ENCODE assay signal across 8 cellular contexts in genomic region chr19:29844891-29845575, GRCh38. TPM values are rescaled to one million over a fixed set of nuclear protein-coding genes. Genes with fewer than 3 reads are reported as not detected.
A peak's percentile ranks its signal among the peaks of the same experiment; 100 is the strongest.
DNase-seq lines count a peak whose midpoint lies in the region; ATAC-seq and TF ChIP-seq lines count a peak whose summit lies in the region.

No MANE protein-coding gene starts in this region.

- ATAC-seq in foreskin keratinocyte = peak; percentile 78

- peaks cover 14% of the 10 kb centered on the region for H3K23me2 ChIP-seq in H9 (ENCODE audit: insufficient read length, low read depth, low read length, poor library complexity, severe bottlenecking)

- H3K4me1 Mint-ChIP-seq in H9 = peaks cover 26 to 27% of the 10 kb centered on the region in 2 experiments

- H2AFZ ChIP-seq in H9 (ENCODE audit: low read length) (no peak overlapping the region), neuronal stem cell (ENCODE audit: low read length) (peak overlapping the region; percentile 95)

- no peak overlapping the region for H2AK5ac ChIP-seq in H9 (ENCODE audit: insufficient read length, low read length)
- no peak overlapping the region for H2AK5ac ChIP-seq in neuronal stem cell (ENCODE audit: low read depth, low read length)

- DNase-seq in G401 (ENCODE audit: low spot score) (peak; percentile 91), H9 (peak; percentile 96), M059J (ENCODE audit: low read depth) (peak; percentile 89), SHP77 (lab: John Stamatoyannopoulos, UW) (peak; percentile 78 to 94), activated gamma-delta T cell (lab: John Stamatoyannopoulos, UW) (peak; percentile 95), foreskin keratinocyte (peak; percentile 72 to 85), neuronal stem cell (ENCODE audit: low spot score) (peak; percentile 94), stromal cell of bone marrow (ENCODE audit: low read depth) (peak; percentile 64)

- no peaks in the 10 kb centered on the region for H3K36me3 ChIP-seq in neuronal stem cell (replicated peaks in 1 of 2; ENCODE audit: control insufficient read depth in 2 of 2, insufficient read depth in 2 of 2, low read length in 2 of 2)

- H3K23ac ChIP-seq in H9 (ENCODE audit: insufficient read length, low read depth, low read length) (no peak overlapping the region), neuronal stem cell (ENCODE audit: low read depth, low read length, poor library complexity) (peak overlapping the region; percentile 43)

- H2BK5ac ChIP-seq in H9 (ENCODE audit: insufficient read length, low read length) = no peak overlapping the region
- H2BK5ac ChIP-seq in neuronal stem cell (ENCODE audit: low read length) = no peak overlapping the region

- no peak overlapping the region for H4K5ac ChIP-seq in H9 (ENCODE audit: insufficient read length, low read depth, low read length)

- H3K79me1 ChIP-seq in H9 (ENCODE audit: insufficient read depth, low read depth, low read length, poor library complexity, severe bottlenecking) = no peaks in the 10 kb centered on the region
- no peaks in the 10 kb centered on the region for H3K79me1 ChIP-seq in neuronal stem cell (ENCODE audit: low read depth, low read length)

- no peaks in the 10 kb centered on the region for H3K79me2 ChIP-seq in H9 (ENCODE audit: insufficient read depth, low read length)

- H3K9ac ChIP-seq in H9 (ENCODE audit: extremely low read depth, insufficient read length, low read length) = no peak overlapping the region
- peak overlapping the region; percentile 50 for H3K9ac ChIP-seq in neuronal stem cell (ENCODE audit: low read depth, low read length, poor library complexity)

- H3K4me1 ChIP-seq in H9 (ENCODE audit: insufficient read depth, low read length) (no peaks in the 10 kb centered on the region; the same call in 1 of the 2 replicates), foreskin keratinocyte (peaks cover 2% of the 10 kb centered on the region), neuronal stem cell (ENCODE audit: control insufficient read depth in 2 of 2, insufficient read depth in 1 of 2, low read depth in 1 of 2, low read length in 2 of 2) (peaks cover 8 to 15% of the 10 kb centered on the region in 2 donors)

- no peak overlapping the region for H3K14ac ChIP-seq in H9 (ENCODE audit: insufficient read depth, low read length)
- no peak overlapping the region for H3K14ac ChIP-seq in neuronal stem cell (ENCODE audit: low read length)

- WGBS in H9 (ENCODE audit: extremely low coverage, insufficient read length, low lambda C conversion rate) = no CpG with 5 or more reads among the region's 49 CpGs
- WGBS in neuronal stem cell (ENCODE audit: extremely low coverage in 2 of 2, insufficient read length in 2 of 2, insufficient replicate concordance in 1 of 2), 2 donors = no CpG with 5 or more reads among the region's 49 CpGs

- no peak for TF ChIP-seq CTCF in H9 (conservative IDR thresholded peaks at IDR 0.05)
- peak; percentile 11 for TF ChIP-seq CTCF in foreskin keratinocyte (conservative IDR thresholded peaks at IDR 0.05)

- peaks cover 21% of the 10 kb centered on the region for H3K27me3 Mint-ChIP-seq in H9 (ENCODE audit: low read depth)

- H3K18ac ChIP-seq in H9 (ENCODE audit: insufficient read length, low read depth, low read length) = no peak overlapping the region
- H3K18ac ChIP-seq in neuronal stem cell (ENCODE audit: low read length) = peak overlapping the region; percentile 7

- peak overlapping the region in 2 of 3 experiments; percentile 91 to 94; a peak in 4 of 7 replicates for H3K27ac Mint-ChIP-seq in H9

- no peaks in the 10 kb centered on the region for H4K20me1 ChIP-seq in H9 (ENCODE audit: control insufficient read depth, insufficient read depth, insufficient read length)

- H3T11ph ChIP-seq in H9 (ENCODE audit: low read length) = no peak overlapping the region

- H4K91ac ChIP-seq in H9 (ENCODE audit: insufficient read length, low read depth, low read length) = no peak overlapping the region
- H4K91ac ChIP-seq in neuronal stem cell (ENCODE audit: low read depth, low read length, poor library complexity) = no peak overlapping the region

- H2BK15ac ChIP-seq in H9 (ENCODE audit: low read depth, low read length) (no peak overlapping the region), neuronal stem cell (ENCODE audit: low read length) (no peak overlapping the region)

- in situ Hi-C loops in G401 (cut with HindIII; ENCODE audit: low sequenced_read_pairs) = no loop called here

- no peak overlapping the region for H2BK120ac ChIP-seq in H9 (ENCODE audit: low read depth, low read length, poor library complexity, severe bottlenecking)
- H2BK120ac ChIP-seq in neuronal stem cell (ENCODE audit: low read depth, low read length) = no peak overlapping the region

- no peak overlapping the region for H3K56ac ChIP-seq in H9 (ENCODE audit: insufficient read length, low read depth, low read length)

- H3K36me3 Mint-ChIP-seq in H9 (ENCODE audit: insufficient read depth in 1 of 3, low read depth in 3 of 3) = no peaks in the 10 kb centered on the region

- H2BK20ac ChIP-seq in H9 (ENCODE audit: low read depth, low read length, poor library complexity, severe bottlenecking) = no peak overlapping the region

- no peak overlapping the region for H3K27ac ChIP-seq in H9 (ENCODE audit: insufficient read length, low read depth, low read length)
- peak overlapping the region; percentile 2 for H3K27ac ChIP-seq in foreskin keratinocyte
- peak overlapping the region; percentile 74 for H3K27ac ChIP-seq in neuronal stem cell (replicated peaks; ENCODE audit: low read length)

- H3K27me3 ChIP-seq in H9 (ENCODE audit: insufficient read depth, low read length) = no peaks in the 10 kb centered on the region; the same call in 1 of the 2 replicates
- no peaks in the 10 kb centered on the region for H3K27me3 ChIP-seq in foreskin keratinocyte
- peaks cover 2 to 44% (median 16%) of the 10 kb centered on the region in 3 experiments for H3K27me3 ChIP-seq in neuronal stem cell (ENCODE audit: control insufficient read depth in 3 of 3, insufficient read depth in 3 of 3, low read depth in 1 of 3, low read length in 3 of 3)

- H3K9me3 ChIP-seq in H9 (ENCODE audit: control insufficient read depth, low read depth, low read length) = no peaks in the 10 kb centered on the region
- peaks cover 0 to 2% of the 10 kb centered on the region in 2 donors for H3K9me3 ChIP-seq in neuronal stem cell (replicated peaks in 1 of 2; ENCODE audit: control insufficient read depth in 2 of 2, insufficient read depth in 1 of 2, low read depth in 1 of 2, low read length in 2 of 2)

- peak overlapping the region; percentile 81 to 95 for H3K4me3 Mint-ChIP-seq in H9

- H4K8ac ChIP-seq in H9 (replicated peaks; ENCODE audit: insufficient read length, low read depth, low read length) = no peak overlapping the region
- no peak overlapping the region for H4K8ac ChIP-seq in neuronal stem cell (ENCODE audit: low read depth, low read length)

- H3K4me3 ChIP-seq in neuronal stem cell (ENCODE audit: low read length in 2 of 2) = peak overlapping the region; percentile 69 to 89

- H2BK12ac ChIP-seq in H9 (ENCODE audit: insufficient read length, low read depth, low read length) (no peak overlapping the region), neuronal stem cell (ENCODE audit: low read length) (no peak overlapping the region)

- H3K4me2 ChIP-seq in H9 (ENCODE audit: insufficient read depth, insufficient read length, low read length) (peak overlapping the region; percentile 84), neuronal stem cell (ENCODE audit: insufficient read depth, low read length, poor library complexity, severe bottlenecking) (peak overlapping the region; percentile 79)

- no peaks in the 10 kb centered on the region; a peak in 1 of 5 replicates for H3K9me3 Mint-ChIP-seq in H9

- no peak overlapping the region for H3K4ac ChIP-seq in H9 (ENCODE audit: low read depth, low read length)
- no peak overlapping the region for H3K4ac ChIP-seq in neuronal stem cell (ENCODE audit: low read length)

RNA-seq across cellular contexts. Expression of gene CCNE1, which starts 33.2 kb away (rescaled TPM):
- 50.8 and 76.0 TPM in 2 replicates for total RNA-seq in G401 (2014; rRNA removed; shearing (Covaris generic))
- 40.2 and 42.1 TPM in 2 replicates for total RNA-seq in H9 (2021)
- 33.0 and 40.2 TPM in 2 replicates for total RNA-seq in M059J (2014; rRNA removed; shearing (Covaris generic))
- total RNA-seq in foreskin keratinocyte = 11.9 and 13.3 TPM in 2 replicates
- polyA plus RNA-seq in foreskin keratinocyte = 11.3 and 11.6 TPM in 2 replicates
- polyA plus RNA-seq in neuronal stem cell (2013, experiment 1 of 2) = 15.7 TPM
- polyA plus RNA-seq in neuronal stem cell (2013, experiment 2 of 2) = 15.8 TPM
